ENCODE assay signal across 8 cellular contexts in genomic region chr13:31043891-31044657, GRCh38.
DNase-seq lines count a peak whose midpoint lies in the region; TF ChIP-seq lines count a peak whose summit lies in the region.

No MANE protein-coding gene starts in this region.

- TF ChIP-seq CTCF in GM10266 (IDR thresholded peaks at IDR 0.05; ENCODE audit: control insufficient read depth, insufficient read depth, low read depth, missing control alignments) (peak; percentile 95), HEK293 (tag by site-specific recombination; IDR thresholded peaks at IDR 0.05) (peak; percentile 78)

- H3K36me3 ChIP-seq in HEK293 (ENCODE audit: control insufficient read depth in 2 of 2, insufficient read depth in 1 of 2, low read length in 2 of 2): no peaks in the 10 kb centered on the region

- H3K27ac ChIP-seq in HEK293 (ENCODE audit: extremely low read depth, low read depth, low read length): no peak overlapping the region

- no peak overlapping the region for H3K4me3 ChIP-seq in HEK293 (ENCODE audit: low read depth, low read length)

- peaks cover 2% of the 10 kb centered on the region for H3K27me3 Mint-ChIP-seq in activated naive CD4-positive, alpha-beta T cell treated with anti-CD3 and anti-CD28 coated beads for 36 hours (ENCODE audit: low read depth)

- no peaks in the 10 kb centered on the region for H3K36me3 Mint-ChIP-seq in activated naive CD4-positive, alpha-beta T cell treated with anti-CD3 and anti-CD28 coated beads for 36 hours (ENCODE audit: low read depth)

- DNase-seq in GM10266 (ENCODE audit: extremely low spot score) (peak; percentile 79), MV-4-11 (lab: John Stamatoyannopoulos, UW) (peak; percentile 72), SKM-1 (lab: John Stamatoyannopoulos, UW; ENCODE audit: unreplicated experiment) (peak; percentile 21), glomerular endothelial cell (ENCODE audit: extremely low read depth, low read depth, low spot score) (peak; percentile 52), posterior cingulate gyrus (peak; percentile 75 to 97 (median 82)), ureter (ENCODE audit: low spot score) (peak; percentile 90)
- peak; percentile 93 for DNase-seq in activated naive CD4-positive, alpha-beta T cell treated with anti-CD3 and anti-CD28 coated beads for 36 hours

- intact Hi-C loops in activated naive CD4-positive, alpha-beta T cell treated with anti-CD3 and anti-CD28 coated beads for 36 hours (cut with micrococcal nuclease): loop anchor here (1.0 to 10.0 kb wide), 10 partner anchors 65 to 911 kb away; partner anchors contain the start of genes B3GLCT and USPL1
- intact Hi-C loops in posterior cingulate gyrus (cut with DNase I): loop anchor here (2.0 to 10.0 kb wide), 4 partner anchors 65 to 912 kb away; no protein-coding TSS in a partner anchor

- POLR2A ChIA-PET in HEK293 (lab: Yijun Ruan, JAX): no interaction called here

- H3K4me3 Mint-ChIP-seq in activated naive CD4-positive, alpha-beta T cell treated with anti-CD3 and anti-CD28 coated beads for 36 hours: no peak overlapping the region

- no peaks in the 10 kb centered on the region for H3K9me3 ChIP-seq in HEK293 (ENCODE audit: control insufficient read depth, insufficient read depth, low read depth, low read length)

- H3K4me1 ChIP-seq in HEK293 (ENCODE audit: control insufficient read depth, insufficient read depth, low read length): peaks cover 6% of the 10 kb centered on the region

- no peaks in the 10 kb centered on the region for H3K9me3 Mint-ChIP-seq in activated naive CD4-positive, alpha-beta T cell treated with anti-CD3 and anti-CD28 coated beads for 36 hours

- H3K27ac Mint-ChIP-seq in activated naive CD4-positive, alpha-beta T cell treated with anti-CD3 and anti-CD28 coated beads for 36 hours: peak overlapping the region; percentile 25

- CTCF ChIA-PET in HEK293 (lab: Yijun Ruan, JAX): interaction anchor here (0.5 to 1.5 kb wide), 36 partner anchors 9 to 914 kb away, joined by 3 to 9 read pairs (median 4); no protein-coding TSS in a partner anchor
- CTCF ChIA-PET in activated naive CD4-positive, alpha-beta T cell treated with anti-CD3 and anti-CD28 coated beads for 36 hours (lab: Charles Lee): interaction anchor here (0.6 to 2.6 kb wide), 44 partner anchors 9 to 912 kb away, joined by 3 to 32 read pairs (median 4); no protein-coding TSS in a partner anchor

- peaks cover 49% of the 10 kb centered on the region for H3K4me1 Mint-ChIP-seq in activated naive CD4-positive, alpha-beta T cell treated with anti-CD3 and anti-CD28 coated beads for 36 hours (ENCODE audit: low read depth)

TF ChIP-seq in HEK293, 187 proteins besides CTCF, POLR2A, EP300 and RAD21:
- TF ChIP-seq ZNF660 (tag by site-specific recombination; IDR thresholded peaks at IDR 0.05) (0 out of 2 replicates have a peak, but pooled peaks have one; percentile 35), TCF7L2 (IDR thresholded peaks at IDR 0.05; ENCODE audit: borderline replicate concordance, low read depth, low read length) (peak; percentile 58; the same call in 1 of the 2 replicates), ZNF654 (tag by site-specific recombination; IDR thresholded peaks at IDR 0.05; ENCODE audit: low read depth) (peak; percentile 80), IKZF3 (tag by site-specific recombination; IDR thresholded peaks at IDR 0.05) (no peak), SCRT2 (tag by site-specific recombination; IDR thresholded peaks at IDR 0.05) (peak; percentile 68), AEBP2 (tag by site-specific recombination; IDR thresholded peaks at IDR 0.05; ENCODE audit: borderline replicate concordance) (no peak)

Comparison
In these comparisons a context has a peak if more than half of its experiments do, and no peak if none do; other contexts are left out.
1. DNase-seq: peak in every context shown above with its lines; median percentile 93 in activated naive CD4-positive, alpha-beta T cell treated with anti-CD3 and anti-CD28 coated beads for 36 hours; 90 in ureter; 82 in posterior cingulate gyrus; 79 in GM10266; 72 in MV-4-11; 52 in glomerular endothelial cell; 21 in SKM-1.